ENCODE assay signal across 12 cellular contexts in genomic region chr1:158037876-158038359, GRCh38. TPM values are rescaled to one million over a fixed set of nuclear protein-coding genes. Genes with fewer than 3 reads are reported as not detected.
DNase-seq lines count a peak whose midpoint lies in the region; TF ChIP-seq lines count a peak whose summit lies in the region.
"Had no signal": no experiment of that assay in that cellular context is flagged by ENCODE, and none has a peak within 500 bp of the region (broad histone marks: within the 10 kb centered on the region; RNA-seq: fewer than 3 reads in every experiment).

No MANE protein-coding gene starts in this region.

- CTCF ChIA-PET in HEK293 (lab: Yijun Ruan, JAX) (interaction anchor here (0.6 to 7.0 kb wide), 16 partner anchors 17 to 1112 kb away, joined by 3 to 121 read pairs (median 3); partner anchors contain the start of gene KIRREL1), SK-N-SH (lab: Yijun Ruan, JAX) (interaction anchor here (0.6 to 1.3 kb wide), 4 partner anchors 10 to 87 kb away, joined by 3 to 7 read pairs (median 3); no protein-coding TSS in a partner anchor), HEK293T (lab: Yijun Ruan, JAX) (interaction anchor here (0.6 to 4.0 kb wide), 4 partner anchors 35 to 84 kb away, joined by 4 to 38 read pairs (median 8); partner anchors contain the start of gene KIRREL1)

- H3F3A ChIP-seq in SK-N-SH (replicated peaks; ENCODE audit: insufficient read depth) (peaks cover 20% of the 10 kb centered on the region), smooth muscle cell (ENCODE audit: low read depth) (no peaks in the 10 kb centered on the region)

- TF ChIP-seq EP300 in SK-N-SH (IDR thresholded peaks at IDR 0.05; ENCODE audit: borderline replicate concordance in 1 of 2, low read depth in 1 of 2, low read length in 1 of 2): no peak

- TF ChIP-seq RAD21 in SK-N-SH (IDR thresholded peaks at IDR 0.05; ENCODE audit: low read length): no peak

- no peaks in the 10 kb centered on the region for H3K9me2 ChIP-seq in SK-N-SH

- H3K9ac ChIP-seq in SK-N-SH (peak overlapping the region; percentile 8; the same call in 1 of the 2 replicates), smooth muscle cell (ENCODE audit: low read depth) (no peak overlapping the region)

- POLR2A ChIA-PET in HEK293 (lab: Yijun Ruan, JAX): interaction anchor here (1.0 kb wide), 1 partner anchor 45 kb away, joined by 5 read pairs; no protein-coding TSS in a partner anchor
- POLR2A ChIA-PET in SK-N-SH (lab: Yijun Ruan, JAX): no interaction called here
- POLR2A ChIA-PET in HEK293T (lab: Yijun Ruan, JAX): interaction anchor here (1.2 kb wide), 1 partner anchor 46 kb away, joined by 3 read pairs; no protein-coding TSS in a partner anchor

- H3K36me3 ChIP-seq in HEK293 (ENCODE audit: control insufficient read depth in 2 of 2, insufficient read depth in 1 of 2, low read length in 2 of 2) (no peaks in the 10 kb centered on the region), SK-N-SH (replicated peaks in 1 of 2; ENCODE audit: control insufficient read depth in 1 of 2, insufficient read depth in 2 of 2, low read length in 1 of 2) (peaks cover 0 to 9% of the 10 kb centered on the region in 2 experiments), smooth muscle cell (ENCODE audit: low read depth) (no peaks in the 10 kb centered on the region)
- H3K36me3 ChIP-seq: pancreas had no signal

- H3K36me3 Mint-ChIP-seq in glutamatergic neuron (ENCODE audit: unreplicated experiment): no peaks in the 10 kb centered on the region

- H3K27me3 ChIP-seq in SK-N-SH (ENCODE audit: insufficient read depth): no peaks in the 10 kb centered on the region
- no peaks in the 10 kb centered on the region for H3K27me3 ChIP-seq in smooth muscle cell (ENCODE audit: low read depth)
- H3K27me3 ChIP-seq: pancreas had no signal

- H3K4me3 ChIP-seq in HEK293 (ENCODE audit: low read depth, low read length) (no peak overlapping the region), SK-N-SH (ENCODE audit: low read depth in 2 of 2, low read length in 1 of 2) (0 out of 4 replicates have a peak overlapping the region, but pooled peaks of 1 of the 2 experiments have one; percentile 33), smooth muscle cell (no peak overlapping the region)
- H3K4me3 ChIP-seq: pancreas had no signal

- DNase-seq in SK-N-SH: no peak
- DNase-seq in glutamatergic neuron: no peak
- no peak for DNase-seq in smooth muscle cell (lab: John Stamatoyannopoulos, UW; ENCODE audit: unreplicated experiment)
- no peak for DNase-seq in stimulated activated CD4-positive, alpha-beta T cell treated with anti-CD3 and anti-CD28 coated beads, Interleukin-4, amount 100 ng/mL, for 24 hours
- DNase-seq in MV-4-11 (lab: John Stamatoyannopoulos, UW): no peak
- no peak for DNase-seq in NCI-H345 treated with DMSO at 0.1 percent for 48 hours (lab: John Stamatoyannopoulos, UW; ENCODE audit: unreplicated experiment)
- DNase-seq in HEK293T (ENCODE audit: extremely low spot score): no peak
- DNase-seq: activated gamma-delta T cell; stimulated activated CD8-positive, alpha-beta memory T cell treated with anti-CD3 and anti-CD28 coated beads, Interleukin-4, amount 100 ng/mL, for 48 hours had no signal

- WGBS in SK-N-SH (ENCODE audit: low lambda C conversion rate): 13% methylated on average over 9 of the region's 9 CpGs
- WGBS in smooth muscle cell (ENCODE audit: low lambda C conversion rate): 33% methylated on average over 9 of the region's 9 CpGs

- peaks cover 99% of the 10 kb centered on the region for H3K79me2 ChIP-seq in SK-N-SH (ENCODE audit: insufficient read depth)
- peaks cover 84% of the 10 kb centered on the region for H3K79me2 ChIP-seq in smooth muscle cell (ENCODE audit: low read depth)

- peak overlapping the region; percentile 64; the same call in 1 of the 2 replicates for H3K4me2 ChIP-seq in SK-N-SH
- H3K4me2 ChIP-seq in smooth muscle cell: peak overlapping the region; percentile 8

- H3K27me3 Mint-ChIP-seq in glutamatergic neuron (ENCODE audit: unreplicated experiment): no peaks in the 10 kb centered on the region

- peaks cover 64% of the 10 kb centered on the region for H4K20me1 ChIP-seq in SK-N-SH (ENCODE audit: insufficient read depth)
- H4K20me1 ChIP-seq in smooth muscle cell (ENCODE audit: low read depth): peaks cover 99% of the 10 kb centered on the region

- TF ChIP-seq CTCF in HEK293 (tag by site-specific recombination; IDR thresholded peaks at IDR 0.05) (no peak), SK-N-SH (IDR thresholded peaks at IDR 0.05) (no peak), glutamatergic neuron (IDR thresholded peaks at IDR 0.05; ENCODE audit: partially characterized antibody, unreplicated experiment) (no peak), smooth muscle cell (IDR thresholded peaks at IDR 0.05; ENCODE audit: borderline replicate concordance, insufficient read depth, poor library complexity, severe bottlenecking) (no peak)

- no peak overlapping the region for H2AFZ ChIP-seq in SK-N-SH (ENCODE audit: low read depth)
- H2AFZ ChIP-seq in smooth muscle cell (ENCODE audit: low read depth): no peak overlapping the region

- H3K27ac Mint-ChIP-seq in glutamatergic neuron (ENCODE audit: unreplicated experiment): no peak overlapping the region

- H3K27ac ChIP-seq in HEK293 (ENCODE audit: extremely low read depth, low read depth, low read length) (no peak overlapping the region), SK-N-SH (ENCODE audit: low read depth in 2 of 2, low read length in 1 of 2) (peak overlapping the region; percentile 18 to 55; a peak in 3 of 4 replicates), smooth muscle cell (ENCODE audit: low read depth) (no peak overlapping the region)
- H3K27ac ChIP-seq: pancreas had no signal

- H3K4me3 Mint-ChIP-seq in glutamatergic neuron (ENCODE audit: unreplicated experiment): peak overlapping the region; percentile 30

- H3K4me1 ChIP-seq in HEK293 (ENCODE audit: control insufficient read depth, insufficient read depth, low read length): no peaks in the 10 kb centered on the region
- H3K4me1 ChIP-seq in SK-N-SH (ENCODE audit: control insufficient read depth in 1 of 2, insufficient read depth in 2 of 2, low read depth in 1 of 2, low read length in 1 of 2): peaks cover 5 to 42% of the 10 kb centered on the region in 2 experiments; a peak in 3 of 4 replicates
- peaks cover 17% of the 10 kb centered on the region for H3K4me1 ChIP-seq in smooth muscle cell (ENCODE audit: low read depth)
- H3K4me1 ChIP-seq: pancreas had no signal

- H3K9me3 ChIP-seq in HEK293 (ENCODE audit: control insufficient read depth, insufficient read depth, low read depth, low read length): no peaks in the 10 kb centered on the region
- H3K9me3 ChIP-seq in SK-N-SH: no peaks in the 10 kb centered on the region
- H3K9me3 ChIP-seq in smooth muscle cell (replicated peaks; ENCODE audit: low read depth): no peaks in the 10 kb centered on the region
- H3K9me3 ChIP-seq: pancreas had no signal

- peaks cover 3% of the 10 kb centered on the region for H3K9me3 Mint-ChIP-seq in glutamatergic neuron (ENCODE audit: unreplicated experiment)

- peaks cover 28% of the 10 kb centered on the region for H3K4me1 Mint-ChIP-seq in glutamatergic neuron (ENCODE audit: low read depth, unreplicated experiment)

TF ChIP-seq in HEK293, 187 proteins besides CTCF, POLR2A, EP300 and RAD21 (continues in another document):
- TF ChIP-seq ZNF423 (tag by site-specific recombination; IDR thresholded peaks at IDR 0.05) (0 out of 2 replicates have a peak, but pooled peaks have one; percentile 26), GLIS2 (tag by site-specific recombination; IDR thresholded peaks at IDR 0.05) (peak; percentile 24; the same call in 1 of the 2 replicates)

TF ChIP-seq in SK-N-SH, 30 proteins besides CTCF, POLR2A, EP300 and RAD21 (continues in another document):
- TF ChIP-seq NFIC (IDR thresholded peaks at IDR 0.05; ENCODE audit: borderline replicate concordance): peak; percentile 78
- no peak for TF ChIP-seq MXI1 (IDR thresholded peaks at IDR 0.05; ENCODE audit: low read depth, low read length)
- no peak for TF ChIP-seq TAF1 (IDR thresholded peaks at IDR 0.05; ENCODE audit: borderline replicate concordance, low read depth, low read length)

TF ChIP-seq in HEK293T, 16 proteins besides CTCF, POLR2A, EP300 and RAD21:
- no peak for TF ChIP-seq ZNF384 (IDR thresholded peaks at IDR 0.05)
- no peak for TF ChIP-seq LEF1 (IDR thresholded peaks at IDR 0.05; ENCODE audit: borderline replicate concordance)
- no peak for TF ChIP-seq SP1 (IDR thresholded peaks at IDR 0.05)
- no peak for TF ChIP-seq SUZ12 (IDR thresholded peaks at IDR 0.05)
- no peak for TF ChIP-seq ARNT (IDR thresholded peaks at IDR 0.05)
- no peak for TF ChIP-seq FOXM1 (IDR thresholded peaks at IDR 0.05; ENCODE audit: borderline replicate concordance)
- no peak for TF ChIP-seq PKNOX1 (IDR thresholded peaks at IDR 0.05)
- no peak for TF ChIP-seq TARDBP (IDR thresholded peaks at IDR 0.05)
- TF ChIP-seq BHLHE40 (IDR thresholded peaks at IDR 0.05; ENCODE audit: borderline replicate concordance): no peak
- TF ChIP-seq ELF4 (IDR thresholded peaks at IDR 0.05): no peak
- TF ChIP-seq FOXA1 (IDR thresholded peaks at IDR 0.05): no peak
- TF ChIP-seq NFRKB (IDR thresholded peaks at IDR 0.05): no peak
- no peak for TF ChIP-seq FOXK2 (IDR thresholded peaks at IDR 0.05)
- no peak for TF ChIP-seq HDGF (IDR thresholded peaks at IDR 0.05; ENCODE audit: borderline replicate concordance)
- TF ChIP-seq L3MBTL2 (conservative IDR thresholded peaks at IDR 0.05): no peak
- no peak for TF ChIP-seq CTBP1 (IDR thresholded peaks at IDR 0.05; ENCODE audit: borderline replicate concordance)

RNA-seq across cellular contexts. Expression of gene KIRREL1, which starts 44.5 kb away (rescaled TPM):
- polyA plus RNA-seq in SK-N-SH (2012; rRNA removed): 47.8 and 52.3 TPM in 2 replicates
- polyA plus RNA-seq in SK-N-SH (2012; cell fraction: cytosol; rRNA removed): 32.9 and 42.4 TPM in 2 replicates
- polyA plus RNA-seq in SK-N-SH (2012; cell fraction: nucleus; rRNA removed): 77.1 and 86.9 TPM in 2 replicates
- 8.1 TPM for total RNA-seq in glutamatergic neuron (ENCODE audit: unreplicated experiment)
- 58.4 and 66.6 TPM in 2 replicates for total RNA-seq in smooth muscle cell
- 40.9 and 41.2 TPM in 2 replicates for polyA plus RNA-seq in smooth muscle cell
- total RNA-seq: T-helper 2 cell treated with Interferon-gamma antibody and Interleukin-4, amounts not matched to agents 100 ng/mL and 5 ng/mL, for 36 hours had no signal

Comparison
In these comparisons a context has a peak if more than half of its experiments do, and no peak if none do; other contexts are left out.
1. H3K27ac ChIP-seq: peak in SK-N-SH (2 of 2); none in HEK293 (single experiment) and smooth muscle cell (single experiment).
2. Of the 4 proteins assayed by ChIP-seq in both HEK293 and SK-N-SH: peak only in HEK293: none; only in SK-N-SH: PBX3; in both: none; in neither: 3.